Comparison of ENCODE assay signal across 15 cellular contexts in genomic region chr4:166064706-166065105, GRCh38.
DNase-seq lines count a peak whose midpoint lies in the region; ATAC-seq, FAIRE-seq and TF ChIP-seq lines count a peak whose summit lies in the region.
"Had no signal": no experiment of that assay in that cellular context is flagged by ENCODE, and none has a peak within 500 bp of the region (broad histone marks: within the 10 kb centered on the region; RNA-seq: fewer than 3 reads in every experiment).

No MANE protein-coding gene starts in this region.

- intact Hi-C loops in kidney (cut with DNase I) (no loop called here), natural killer cell (cut with micrococcal nuclease) (no loop called here)

- H3K9ac ChIP-seq in kidney (ENCODE audit: low read length in 2 of 2), result no peak overlapping the region

- no peak for FAIRE-seq in kidney (lab: Jason Lieb, UNC)

- H3K4me3 Mint-ChIP-seq in natural killer cell, result no peak overlapping the region
- H3K4me3 Mint-ChIP-seq: CD4-positive, alpha-beta memory T cell; H9 had no signal

- no peaks in the 10 kb centered on the region for H3K4me1 ChIP-seq in kidney (ENCODE audit: control insufficient read depth in 1 of 2, insufficient read depth in 1 of 2, low read depth in 1 of 2, low read length in 2 of 2)
- H3K4me1 ChIP-seq: Peyer's patch had no signal

- ATAC-seq in esophagus mucosa, result peak; percentile 91
- no peak for ATAC-seq in natural killer cell

- no peak overlapping the region for H3K27ac Mint-ChIP-seq in natural killer cell
- H3K27ac Mint-ChIP-seq: CD4-positive, alpha-beta memory T cell; H9 had no signal

- peaks cover 0 to 8% of the 10 kb centered on the region in 2 donors for H3K9me3 Mint-ChIP-seq in natural killer cell

- DNase-seq in NCI-H1417 (lab: John Stamatoyannopoulos, UW) (peak in 2 of 3 experiments; percentile 20 to 80), NCI-H1417 treated with DMSO at 0.1 percent for 48 hours (lab: John Stamatoyannopoulos, UW) (no peak), NCI-H69 (lab: John Stamatoyannopoulos, UW) (peak; percentile 93), retinal pigment epithelial cell (ENCODE audit: low read depth) (peak; percentile 45), coronary artery (ENCODE audit: low spot score) (no peak), kidney (no peak), natural killer cell (no peak)
- DNase-seq: 8988T; CD4-positive, alpha-beta memory T cell; H9; Karpas-422; NCI-H510A treated with DMSO at 0.1 percent for 48 hours; Peyer's patch; SHP77 treated with DMSO at 0.1 percent for 48 hours had no signal

- H3K4me3 ChIP-seq in retinal pigment epithelial cell (ENCODE audit: low read length) (no peak overlapping the region), coronary artery (no peak overlapping the region), kidney (ENCODE audit: low read length in 2 of 2) (no peak overlapping the region)
- H3K4me3 ChIP-seq: Peyer's patch had no signal

- no peaks in the 10 kb centered on the region for H3K27me3 Mint-ChIP-seq in natural killer cell (ENCODE audit: low read depth in 2 of 2)
- H3K27me3 Mint-ChIP-seq: CD4-positive, alpha-beta memory T cell had no signal

- no peaks in the 10 kb centered on the region for H3K4me1 Mint-ChIP-seq in natural killer cell
- H3K4me1 Mint-ChIP-seq: CD4-positive, alpha-beta memory T cell; H9 had no signal

- H3K9me3 ChIP-seq in kidney (ENCODE audit: control insufficient read depth in 1 of 2, low read length in 2 of 2), result no peaks in the 10 kb centered on the region
- H3K9me3 ChIP-seq: Peyer's patch had no signal

- H3K27ac ChIP-seq in coronary artery (no peak overlapping the region), kidney (ENCODE audit: low read depth in 2 of 2, low read length in 2 of 2) (no peak overlapping the region)
- H3K27ac ChIP-seq: Peyer's patch had no signal

- TF ChIP-seq CTCF in retinal pigment epithelial cell (conservative IDR thresholded peaks at IDR 0.05; ENCODE audit: low read depth, low read length), result no peak
- no peak for TF ChIP-seq CTCF in coronary artery (IDR thresholded peaks at IDR 0.05)
- no peak for TF ChIP-seq CTCF in kidney (IDR thresholded peaks at IDR 0.05; ENCODE audit: borderline replicate concordance, extremely low read depth, insufficient read depth)
- no peak for TF ChIP-seq CTCF in natural killer cell (IDR thresholded peaks at IDR 0.05)

- no peaks in the 10 kb centered on the region for H3K36me3 Mint-ChIP-seq in natural killer cell
- H3K36me3 Mint-ChIP-seq: CD4-positive, alpha-beta memory T cell had no signal

- no peaks in the 10 kb centered on the region for H3K36me3 ChIP-seq in kidney (ENCODE audit: control insufficient read depth in 1 of 2, insufficient read depth in 2 of 2, low read length in 2 of 2)

Comparison
In these comparisons a context has a peak if more than half of its experiments do, and no peak if none do; other contexts are left out.
1. DNase-seq: peak in NCI-H1417 (2 of 3), NCI-H69 (single experiment) and retinal pigment epithelial cell (single experiment); none in NCI-H1417 treated with DMSO at 0.1 percent for 48 hours (single experiment), coronary artery (single experiment), kidney (single experiment) and natural killer cell (single experiment).